Comparison of ENCODE assay signal across 28 cellular contexts in genomic region chr17:32684087-32684828, GRCh38.
A peak's percentile ranks its signal among the peaks of the same experiment; 100 is the strongest.
DNase-seq lines count a peak whose midpoint lies in the region; ATAC-seq, FAIRE-seq and TF ChIP-seq lines count a peak whose summit lies in the region.
"Had no signal": no experiment of that assay in that cellular context is flagged by ENCODE, and none has a peak within 500 bp of the region (broad histone marks: within the 10 kb centered on the region; RNA-seq: fewer than 3 reads in every experiment).

No MANE protein-coding gene starts in this region.

- no peak for ATAC-seq in GM19035 (IDR thresholded peaks at IDR 0.05; ENCODE audit: unreplicated experiment)
- ATAC-seq: activated CD8-positive, alpha-beta T cell treated with anti-CD3 and anti-CD28 coated beads for 36 hours; gastrocnemius medialis; naive thymus-derived CD4-positive, alpha-beta T cell; stimulated activated naive CD8-positive, alpha-beta T cell treated with anti-CD3 and anti-CD28 coated beads, Interleukin-15, Interleukin-2, amounts not matched to agents 100 U/mL and 50 U/mL, for 24 hours had no signal

- H3K27me3 ChIP-seq in keratinocyte (ENCODE audit: control insufficient read depth, extremely low read depth, insufficient read depth, low read length): no peaks in the 10 kb centered on the region
- H3K27me3 ChIP-seq: dorsolateral prefrontal cortex, gastrocnemius medialis, thyroid gland had no signal

- H3K36me3 Mint-ChIP-seq in chondrocyte (ENCODE audit: low read depth): peaks cover 10% of the 10 kb centered on the region

- H4K20me1 ChIP-seq in keratinocyte (ENCODE audit: control insufficient read depth, extremely low read depth, insufficient read depth, low read length): no peaks in the 10 kb centered on the region

- FAIRE-seq in keratinocyte (lab: Jason Lieb, UNC): no peak
- FAIRE-seq: GM12892, small intestine had no signal

- peaks cover 3% of the 10 kb centered on the region for H3K4me1 ChIP-seq in keratinocyte (ENCODE audit: control insufficient read depth, extremely low read depth, insufficient read depth, low read length)
- H3K4me1 ChIP-seq: gastrocnemius medialis, thyroid gland had no signal

- H3K9me3 ChIP-seq in keratinocyte (ENCODE audit: control insufficient read depth, low read depth, low read length): no peaks in the 10 kb centered on the region
- H3K9me3 ChIP-seq: gastrocnemius medialis, thyroid gland had no signal

- H3K4me3 ChIP-seq in keratinocyte (ENCODE audit: control insufficient read depth in 2 of 3, extremely low read depth in 1 of 3, insufficient read depth in 2 of 3, low read depth in 1 of 3, low read length in 3 of 3): peak overlapping the region; percentile 36 to 65 (median 54)
- peak overlapping the region in 4 of 7 experiments; percentile 11 to 24 (median 16) for H3K4me3 ChIP-seq in skin epidermis
- H3K4me3 ChIP-seq: dorsolateral prefrontal cortex, gastrocnemius medialis, thyroid gland had no signal

- peak overlapping the region; percentile 77 for H3K9ac ChIP-seq in keratinocyte (ENCODE audit: control insufficient read depth, extremely low read depth, insufficient read depth, low read length)

- no peaks in the 10 kb centered on the region for H3K27me3 Mint-ChIP-seq in chondrocyte (ENCODE audit: low read depth)
- H3K27me3 Mint-ChIP-seq: activated B cell treated with CpG ODN at 0.5 μM for 24 hours; activated T-cell treated with anti-CD3 and anti-CD28 coated beads, Interleukin-2, amount 50 U/mL, for 24 hours; memory B cell had no signal

- no peak overlapping the region for H3K27ac Mint-ChIP-seq in chondrocyte (ENCODE audit: unreplicated experiment)
- H3K27ac Mint-ChIP-seq: activated B cell treated with CpG ODN at 0.5 μM for 24 hours; activated CD8-positive, alpha-beta T cell treated with anti-CD3 and anti-CD28 coated beads for 36 hours; activated T-cell treated with anti-CD3 and anti-CD28 coated beads, Interleukin-2, amount 50 U/mL, for 24 hours; memory B cell; naive thymus-derived CD4-positive, alpha-beta T cell; T-helper 2 cell treated with Interferon-gamma antibody and Interleukin-4, amounts not matched to agents 5 μg/mL and 100 μg/mL, for 36 hours had no signal

- DNase-seq in NCI-H748 (lab: John Stamatoyannopoulos, UW; ENCODE audit: unreplicated experiment): peak; percentile 71
- no peak for DNase-seq in chondrocyte (ENCODE audit: low spot score)
- no peak for DNase-seq in keratinocyte (ENCODE audit: low read depth, low spot score)
- DNase-seq in NCI-H187 treated with DMSO at 0.1 percent for 48 hours (lab: John Stamatoyannopoulos, UW): no peak
- DNase-seq in NCI-H226: no peak
- DNase-seq: activated B cell treated with CpG ODN at 0.5 μM for 24 hours; activated CD8-positive, alpha-beta T cell treated with anti-CD3 and anti-CD28 coated beads for 36 hours; activated naive CD4-positive, alpha-beta T cell; activated T-cell treated with anti-CD3 and anti-CD28 coated beads, Interleukin-2, amount 50 U/mL, for 24 hours; AML-193; amniotic stem cell; caudate nucleus; DMS79; dorsolateral prefrontal cortex; gastrocnemius medialis; HCEC 1CT; naive thymus-derived CD4-positive, alpha-beta T cell; NCI-H1092; NCI-H774; small intestine; stimulated activated CD4-positive, alpha-beta T cell treated with anti-CD3 and anti-CD28 coated beads, Interleukin-2, amount 100 ng/mL, for 48 hours; stimulated activated naive CD8-positive, alpha-beta T cell treated with anti-CD3 and anti-CD28 coated beads, Interleukin-15, Interleukin-2, amounts not matched to agents 100 U/mL and 50 U/mL, for 24 hours; thyroid gland had no signal

- peak overlapping the region; percentile 49 for H3K4me2 ChIP-seq in keratinocyte (ENCODE audit: control insufficient read depth, extremely low read depth, insufficient read depth, low read depth, low read length)

- peaks cover 3% of the 10 kb centered on the region for H3K4me1 Mint-ChIP-seq in chondrocyte (ENCODE audit: low read depth)
- H3K4me1 Mint-ChIP-seq: naive thymus-derived CD4-positive, alpha-beta T cell had no signal

- H3K9me1 ChIP-seq in keratinocyte (ENCODE audit: control insufficient read depth, extremely low read depth, insufficient read depth, low read length): no peaks in the 10 kb centered on the region

- dilution Hi-C loops in keratinocyte (cut with MboI; ENCODE audit: extremely low pct_ligation_motif_present, low sequenced_read_pairs): no loop called here

- peak overlapping the region; percentile 68 for H2AFZ ChIP-seq in keratinocyte (ENCODE audit: control insufficient read depth, low read length)

- H3K27ac ChIP-seq in keratinocyte (ENCODE audit: control insufficient read depth, insufficient read depth, low read length) (peak overlapping the region; percentile 55), skin epidermis (peak overlapping the region in 7 of 21 experiments; percentile 10 to 68 (median 49))
- H3K27ac ChIP-seq: gastrocnemius medialis, thyroid gland had no signal

- H3K9me3 Mint-ChIP-seq in chondrocyte (ENCODE audit: low read depth): peaks cover 7% of the 10 kb centered on the region
- H3K9me3 Mint-ChIP-seq: activated CD8-positive, alpha-beta T cell treated with anti-CD3 and anti-CD28 coated beads for 36 hours; activated T-cell treated with anti-CD3 and anti-CD28 coated beads, Interleukin-2, amount 50 U/mL, for 24 hours; T-helper 2 cell treated with Interferon-gamma antibody and Interleukin-4, amounts not matched to agents 5 μg/mL and 100 μg/mL, for 36 hours had no signal

- H3K36me3 ChIP-seq in keratinocyte (ENCODE audit: control insufficient read depth in 2 of 2, extremely low read depth in 1 of 2, insufficient read depth in 2 of 2, low read length in 2 of 2): no peaks in the 10 kb centered on the region
- H3K36me3 ChIP-seq: gastrocnemius medialis, thyroid gland had no signal

- no peaks in the 10 kb centered on the region for H3K79me2 ChIP-seq in keratinocyte (ENCODE audit: control insufficient read depth, insufficient read depth, low read length)

- peak overlapping the region; percentile 31 for H3K4me3 Mint-ChIP-seq in chondrocyte (ENCODE audit: unreplicated experiment)
- H3K4me3 Mint-ChIP-seq: activated B cell treated with CpG ODN at 0.5 μM for 24 hours; activated CD8-positive, alpha-beta T cell treated with anti-CD3 and anti-CD28 coated beads for 36 hours; activated T-cell treated with anti-CD3 and anti-CD28 coated beads, Interleukin-2, amount 50 U/mL, for 24 hours; memory B cell; naive thymus-derived CD4-positive, alpha-beta T cell; T-helper 2 cell treated with Interferon-gamma antibody and Interleukin-4, amounts not matched to agents 5 μg/mL and 100 μg/mL, for 36 hours had no signal

- TF ChIP-seq CTCF in chondrocyte (IDR thresholded peaks at IDR 0.05) (no peak), keratinocyte (optimal IDR thresholded peaks at IDR 0.05 in 1 of 3, IDR thresholded peaks at IDR 0.05 in 1 of 3, conservative IDR thresholded peaks at IDR 0.05 in 1 of 3; ENCODE audit: extremely low read depth in 1 of 3, insufficient read depth in 2 of 3, low read length in 3 of 3) (no peak)
